ENCODE assay signal across 13 cellular contexts in genomic region chrX:154886789-154887221, GRCh38. TPM values are rescaled to one million over a fixed set of nuclear protein-coding genes. Genes with fewer than 3 reads are reported as not detected.
DNase-seq lines count a peak whose midpoint lies in the region; ATAC-seq, FAIRE-seq and TF ChIP-seq lines count a peak whose summit lies in the region.
"Not testable (repeated sequence)": the region's sequence is repeated elsewhere in the genome, so short reads cannot be mapped to it uniquely, and the experiment has no call there.
"Had no signal": no experiment of that assay in that cellular context is flagged by ENCODE, and none has a peak within 500 bp of the region (broad histone marks: within the 10 kb centered on the region; RNA-seq: fewer than 3 reads in every experiment).

No MANE protein-coding gene starts in this region.

- not testable (repeated sequence) for H3K79me2 ChIP-seq in HepG2 (ENCODE audit: insufficient read depth, low read length)

- not testable (repeated sequence) for H3K9me3 ChIP-seq in HepG2 (ENCODE audit: low read length); thoracic aorta

- H3K27ac ChIP-seq in HepG2 (ENCODE audit: extremely low read length, insufficient read depth, low read length); thoracic aorta: not testable (repeated sequence)

- TF ChIP-seq EP300 in HepG2 (IDR thresholded peaks at IDR 0.05; ENCODE audit: low read depth in 2 of 2, low read length in 2 of 2); HepG2 (CRISPR knock-in tag; IDR thresholded peaks at IDR 0.05; ENCODE audit: borderline replicate concordance): not testable (repeated sequence)

- H3K27ac Mint-ChIP-seq in activated T-helper 17 cell treated with anti-CD3 and anti-CD28 coated beads, Interleukin-2, amount 50 U/mL, for 72 hours, result not testable (repeated sequence)

- not testable (repeated sequence) for H3K4me1 Mint-ChIP-seq in activated T-helper 17 cell treated with anti-CD3 and anti-CD28 coated beads, Interleukin-2, amount 50 U/mL, for 72 hours

- not testable (repeated sequence) for H3K4me3 ChIP-seq in HepG2 (replicated peaks in 1 of 3; ENCODE audit: insufficient read depth in 1 of 3, low read depth in 2 of 3, low read length in 3 of 3); thoracic aorta

- not testable (repeated sequence) for TF ChIP-seq CTCF in HepG2 (CRISPR knock-in tag; IDR thresholded peaks at IDR 0.05); thoracic aorta (IDR thresholded peaks at IDR 0.05)

- H3K4me1 ChIP-seq in HepG2 (ENCODE audit: insufficient read depth, low read length); thoracic aorta (ENCODE audit: control insufficient read depth in 1 of 2, low read depth in 2 of 2): not testable (repeated sequence)

- H3K36me3 Mint-ChIP-seq in activated T-helper 17 cell treated with anti-CD3 and anti-CD28 coated beads, Interleukin-2, amount 50 U/mL, for 72 hours (ENCODE audit: low read depth), result not testable (repeated sequence)

- not testable (repeated sequence) for H3K4me3 Mint-ChIP-seq in activated T-helper 17 cell treated with anti-CD3 and anti-CD28 coated beads, Interleukin-2, amount 50 U/mL, for 72 hours

- not testable (repeated sequence) for H2AFZ ChIP-seq in HepG2 (ENCODE audit: low read length)

- POLR2A ChIA-PET in HepG2 (lab: Yijun Ruan, JAX), result not testable (repeated sequence)

- in situ Hi-C loops in HepG2 (cut with HindIII; ENCODE audit: extremely low pct_ligation_motif_present, low pct_unique_long_range_greater_than_20kb), result not testable (repeated sequence)

- TF ChIP-seq RAD21 in HepG2 (CRISPR knock-in tag; IDR thresholded peaks at IDR 0.05), result not testable (repeated sequence)

- H3K27me3 Mint-ChIP-seq in activated T-helper 17 cell treated with anti-CD3 and anti-CD28 coated beads, Interleukin-2, amount 50 U/mL, for 72 hours, result not testable (repeated sequence)

- not testable (repeated sequence) for BruUV-seq in HepG2 (replicated peaks; lab: Mats Ljungman, UMichigan)

- H3K9ac ChIP-seq in HepG2 (ENCODE audit: insufficient read depth, low read depth, low read length), result not testable (repeated sequence)

- not testable (repeated sequence) for H3K36me3 ChIP-seq in HepG2 (replicated peaks in 1 of 2; ENCODE audit: control insufficient read depth in 1 of 2, insufficient read depth in 2 of 2, low read length in 2 of 2); thoracic aorta

- FAIRE-seq in HepG2 (lab: Jason Lieb, UNC), result not testable (repeated sequence)

- WGBS in HepG2 (ENCODE audit: low lambda C conversion rate), result no CpG with 5 or more reads among the region's 62 CpGs

- not testable (repeated sequence) for H3K9me3 Mint-ChIP-seq in activated T-helper 17 cell treated with anti-CD3 and anti-CD28 coated beads, Interleukin-2, amount 50 U/mL, for 72 hours

- not testable (repeated sequence) for DNase-seq in HepG2 (ENCODE audit: low spot score); thoracic aorta (ENCODE audit: low spot score)

- H3K27me3 ChIP-seq in HepG2 (ENCODE audit: control insufficient read depth in 1 of 2, insufficient read depth in 2 of 2, low read length in 2 of 2); thoracic aorta (replicated peaks; ENCODE audit: insufficient read depth): not testable (repeated sequence)

- not testable (repeated sequence) for H3K4me2 ChIP-seq in HepG2 (ENCODE audit: low read depth, low read length)

- TF ChIP-seq POLR2A in HepG2 (IDR thresholded peaks at IDR 0.05; ENCODE audit: insufficient read depth in 1 of 2, low read depth in 2 of 2, low read length in 2 of 2), result not testable (repeated sequence)

- intact Hi-C loops in HepG2 (cut with micrococcal nuclease; ENCODE audit: unreplicated experiment), result not testable (repeated sequence)

- CTCF ChIA-PET in HepG2 (lab: Yijun Ruan, JAX; ENCODE audit: low intra/inter-chr PET ratio, low total read pairs), result not testable (repeated sequence)

- H4K20me1 ChIP-seq in HepG2 (ENCODE audit: insufficient read depth, low read length), result not testable (repeated sequence)

- peak; percentile 45 for ATAC-seq in GM18867 (IDR thresholded peaks at IDR 0.05; ENCODE audit: unreplicated experiment)
- peak; percentile 51 for ATAC-seq in GM21360 (IDR thresholded peaks at IDR 0.05; ENCODE audit: unreplicated experiment)
- ATAC-seq in HG02610 (IDR thresholded peaks at IDR 0.05; ENCODE audit: unreplicated experiment), result peak; percentile 48
- peak; percentile 46 for ATAC-seq in HG03066 (IDR thresholded peaks at IDR 0.05; ENCODE audit: low read depth, unreplicated experiment)
- peak; percentile 51 for ATAC-seq in HG03521 (IDR thresholded peaks at IDR 0.05; ENCODE audit: unreplicated experiment)
- peak; percentile 50 for ATAC-seq in activated T-helper 17 cell treated with anti-CD3 and anti-CD28 coated beads, Interleukin-2, amount 50 U/mL, for 72 hours (replicated peaks)
- ATAC-seq in HepG2, result peak; percentile 76
- ATAC-seq in thoracic aorta (ENCODE audit: insufficient number of reproducible peaks, low FRiP score, low read depth), result peak; percentile 17

RNA-seq across cellular contexts. Expression of gene F8A1, which starts 0.7 kb away (rescaled TPM):
- 10 to 100 TPM; 15.0 to 19.7 TPM for total RNA-seq in activated T-helper 17 cell treated with anti-CD3 and anti-CD28 coated beads, Interleukin-2, amount 50 U/mL, for 72 hours
- total RNA-seq in HepG2 (2016; rRNA removed; fragmentation: Illumina TruSeq; extraction: Trizol) (5.0 and 5.4 TPM in 2 replicates), thoracic aorta (1 to 10 TPM; 2.2 to 8.3 TPM)
- total RNA-seq in HepG2 (2016; cell fraction: cytosol; rRNA removed; fragmentation: Illumina TruSeq; extraction: Trizol; ENCODE audit: low read depth), result 2.8 and 3.4 TPM in 2 replicates
- 3.8 and 4.0 TPM in 2 replicates for total RNA-seq in HepG2 (2016; cell fraction: insoluble cytoplasmic fraction; rRNA removed; fragmentation: Illumina TruSeq; extraction: Trizol)
- total RNA-seq in HepG2 (2016; cell fraction: membrane; rRNA removed; fragmentation: Illumina TruSeq; extraction: Trizol), result 4.8 and 5.6 TPM in 2 replicates
- total RNA-seq in HepG2 (2016; cell fraction: nucleus; rRNA removed; fragmentation: Illumina TruSeq; extraction: Trizol), result 1.5 and 3.2 TPM in 2 replicates
- 3.6 and 3.9 TPM in 2 replicates for polyA plus RNA-seq in HepG2 (2011; rRNA removed)
- polyA plus RNA-seq in HepG2 (2011; cell fraction: cytosol; rRNA removed), result 3.1 and 3.5 TPM in 2 replicates
- 2.3 and 3.0 TPM in 2 replicates for polyA plus RNA-seq in HepG2 (2011; cell fraction: nucleus; rRNA removed)
- 6.2 and 10.2 TPM in 2 replicates for polyA plus RNA-seq in HepG2 (2012)
- polyA plus RNA-seq in HepG2 (2016; cell fraction: cytosol; fragmentation: Illumina TruSeq; extraction: Trizol; ENCODE audit: low read depth), result 10.3 and 11.1 TPM in 2 replicates
- 18.6 and 20.7 TPM in 2 replicates for polyA plus RNA-seq in HepG2 (2016; cell fraction: insoluble cytoplasmic fraction; fragmentation: Illumina TruSeq; extraction: Trizol; ENCODE audit: low read depth)
- polyA plus RNA-seq in HepG2 (2016; cell fraction: membrane; fragmentation: Illumina TruSeq; extraction: Trizol; ENCODE audit: low read depth), result 15.2 and 15.9 TPM in 2 replicates
- 13.2 and 13.5 TPM in 2 replicates for polyA plus RNA-seq in HepG2 (2016; cell fraction: nucleus; fragmentation: Illumina TruSeq; extraction: Trizol; ENCODE audit: insufficient read depth, low read depth)
- polyA minus RNA-seq in HepG2 (2011; rRNA and poly(A)+ RNA removed; ENCODE audit: low replicate concordance), result 3.0 and 5.8 TPM in 2 replicates
- polyA minus RNA-seq in HepG2 (2011; cell fraction: cytosol; rRNA and poly(A)+ RNA removed), result 3.5 and 3.7 TPM in 2 replicates
- 1.7 and 2.6 TPM in 2 replicates for polyA minus RNA-seq in HepG2 (2011; cell fraction: nucleus; rRNA and poly(A)+ RNA removed)

RNA-seq across cellular contexts. Expression of gene SMIM9, which starts 52.3 kb away (rescaled TPM):
- total RNA-seq in activated T-helper 17 cell treated with anti-CD3 and anti-CD28 coated beads, Interleukin-2, amount 50 U/mL, for 72 hours, result not detected
- not detected in 2 replicates for total RNA-seq in HepG2 (2016; rRNA removed; fragmentation: Illumina TruSeq; extraction: Trizol)
- total RNA-seq in HepG2 (2016; cell fraction: cytosol; rRNA removed; fragmentation: Illumina TruSeq; extraction: Trizol; ENCODE audit: low read depth), result not detected in 2 replicates
- not detected in 2 replicates for total RNA-seq in HepG2 (2016; cell fraction: insoluble cytoplasmic fraction; rRNA removed; fragmentation: Illumina TruSeq; extraction: Trizol)
- not detected in 2 replicates for total RNA-seq in HepG2 (2016; cell fraction: membrane; rRNA removed; fragmentation: Illumina TruSeq; extraction: Trizol)
- total RNA-seq in HepG2 (2016; cell fraction: nucleus; rRNA removed; fragmentation: Illumina TruSeq; extraction: Trizol), result not detected in 2 replicates
- polyA plus RNA-seq in HepG2 (2011; rRNA removed), result not detected in 2 replicates
- polyA plus RNA-seq in HepG2 (2011; cell fraction: cytosol; rRNA removed), result not detected in 2 replicates
- not detected in 2 replicates for polyA plus RNA-seq in HepG2 (2011; cell fraction: nucleus; rRNA removed)
- not detected in 2 replicates for polyA plus RNA-seq in HepG2 (2012)
- polyA plus RNA-seq in HepG2 (2016; cell fraction: cytosol; fragmentation: Illumina TruSeq; extraction: Trizol; ENCODE audit: low read depth), result not detected in 2 replicates
- polyA plus RNA-seq in HepG2 (2016; cell fraction: insoluble cytoplasmic fraction; fragmentation: Illumina TruSeq; extraction: Trizol; ENCODE audit: low read depth), result not detected in 2 replicates
- not detected in 2 replicates for polyA plus RNA-seq in HepG2 (2016; cell fraction: membrane; fragmentation: Illumina TruSeq; extraction: Trizol; ENCODE audit: low read depth)
- polyA plus RNA-seq in HepG2 (2016; cell fraction: nucleus; fragmentation: Illumina TruSeq; extraction: Trizol; ENCODE audit: insufficient read depth, low read depth), result not detected in 2 replicates
- polyA minus RNA-seq in HepG2 (2011; rRNA and poly(A)+ RNA removed; ENCODE audit: low replicate concordance), result not detected in 2 replicates
- polyA minus RNA-seq in HepG2 (2011; cell fraction: cytosol; rRNA and poly(A)+ RNA removed), result not detected in 2 replicates
- polyA minus RNA-seq in HepG2 (2011; cell fraction: nucleus; rRNA and poly(A)+ RNA removed), result not detected in 2 replicates
- total RNA-seq in thoracic aorta, result not detected
- total RNA-seq: activated CD4-positive, alpha-beta T cell treated with anti-CD3 and anti-CD28 coated beads, Interleukin-2, amount 10 ng/mL, durations not matched to agents 24 days and 14 days; cardiac septum; NCI-H460; progenitor cell of endocrine pancreas; SJCRH30 had no signal

Comparison
In these comparisons a context has a peak if more than half of its experiments do, and no peak if none do; other contexts are left out.
1. ATAC-seq: peak in every context shown above with its lines; median percentile 76 in HepG2; 51 in GM21360; 51 in HG03521; 50 in activated T-helper 17 cell treated with anti-CD3 and anti-CD28 coated beads, Interleukin-2, amount 50 U/mL, for 72 hours; 48 in HG02610; 46 in HG03066; 45 in GM18867; 17 in thoracic aorta.